Comparison of ENCODE assay signal across 23 cellular contexts in genomic region chr3:170701696-170702678, GRCh38.
DNase-seq lines count a peak whose midpoint lies in the region; ATAC-seq and TF ChIP-seq lines count a peak whose summit lies in the region.
"Had no signal": no experiment of that assay in that cellular context is flagged by ENCODE, and none has a peak within 500 bp of the region (broad histone marks: within the 10 kb centered on the region; RNA-seq: fewer than 3 reads in every experiment).

No MANE protein-coding gene starts in this region.

- peaks cover 5% of the 10 kb centered on the region for H3K36me3 ChIP-seq in ACC112 (ENCODE audit: insufficient read depth, low read length)
- peaks cover 0 to 10% of the 10 kb centered on the region in 2 experiments for H3K36me3 ChIP-seq in mesenchymal stem cell (ENCODE audit: control insufficient read depth in 1 of 2, insufficient read depth in 2 of 2, low read depth in 1 of 2, low read length in 2 of 2)
- no peaks in the 10 kb centered on the region for H3K36me3 ChIP-seq in testis (ENCODE audit: low read depth, missing control alignments)
- H3K36me3 ChIP-seq: esophagus muscularis mucosa, right atrium auricular region, tibial nerve had no signal

- H3K9me3 Mint-ChIP-seq in activated T-helper 1 cell treated with anti-CD3 and anti-CD28 coated beads, Interleukin-12 subunit alpha, Interleukin-12 subunit beta, Interleukin-2, Interleukin-4 antibody, amounts not matched to agents 30 ng/mL and 10 ng/mL and 1 ng/mL, durations not matched to agents 14 hours and 24 hours and 36 hours = no peaks in the 10 kb centered on the region
- H3K9me3 Mint-ChIP-seq: stimulated activated effector memory CD8-positive, alpha-beta T cell treated with anti-CD3 and anti-CD28 coated beads, Interleukin-12 subunit alpha, Interleukin-12 subunit beta, amount 100 ng/mL, for 72 hours; T-cell had no signal

- WGBS in mesenchymal stem cell = 83% methylated on average over 2 of the region's 4 CpGs
- 77 to 88% methylated on average over 4 of the region's 4 CpGs for WGBS in testis, 2 donors

- H3K4me1 ChIP-seq in ACC112 (ENCODE audit: control insufficient read depth, insufficient read depth, low read length, unreplicated experiment) (peaks cover 26% of the 10 kb centered on the region), mesenchymal stem cell (ENCODE audit: control insufficient read depth, insufficient read depth, low read depth, low read length) (peaks cover 2% of the 10 kb centered on the region), testis (no peaks in the 10 kb centered on the region)
- H3K4me1 ChIP-seq: esophagus muscularis mucosa, tibial nerve had no signal

- H3K27ac Mint-ChIP-seq in activated T-helper 1 cell treated with anti-CD3 and anti-CD28 coated beads, Interleukin-12 subunit alpha, Interleukin-12 subunit beta, Interleukin-2, Interleukin-4 antibody, amounts not matched to agents 30 ng/mL and 10 ng/mL and 1 ng/mL, durations not matched to agents 14 hours and 24 hours and 36 hours = no peak overlapping the region
- H3K27ac Mint-ChIP-seq: stimulated activated effector memory CD8-positive, alpha-beta T cell treated with anti-CD3 and anti-CD28 coated beads, Interleukin-12 subunit alpha, Interleukin-12 subunit beta, amount 100 ng/mL, for 72 hours; T-cell had no signal

- H3K4me3 Mint-ChIP-seq in activated T-helper 1 cell treated with anti-CD3 and anti-CD28 coated beads, Interleukin-12 subunit alpha, Interleukin-12 subunit beta, Interleukin-2, Interleukin-4 antibody, amounts not matched to agents 30 ng/mL and 10 ng/mL and 1 ng/mL, durations not matched to agents 14 hours and 24 hours and 36 hours = no peak overlapping the region
- H3K4me3 Mint-ChIP-seq: stimulated activated effector memory CD8-positive, alpha-beta T cell treated with anti-CD3 and anti-CD28 coated beads, Interleukin-12 subunit alpha, Interleukin-12 subunit beta, amount 100 ng/mL, for 72 hours; T-cell had no signal

- peak overlapping the region in 1 of 2 experiments; percentile 93 for H2BK12ac ChIP-seq in mesenchymal stem cell (ENCODE audit: low read length in 2 of 2)

- H3K23ac ChIP-seq in mesenchymal stem cell (ENCODE audit: low read length in 2 of 2) = no peak overlapping the region

- H3K27ac ChIP-seq in ACC112 (ENCODE audit: low read depth, low read length) (peak overlapping the region; percentile 83), angular gyrus (ENCODE audit: low read depth, low read length) (peak overlapping the region; percentile 34), mesenchymal stem cell (ENCODE audit: low read length, poor library complexity, severe bottlenecking) (no peak overlapping the region), testis (no peak overlapping the region)
- H3K27ac ChIP-seq: 22Rv1, esophagus muscularis mucosa, right atrium auricular region, tibial nerve had no signal

- peak overlapping the region; percentile 87 for H3K9ac ChIP-seq in mesenchymal stem cell (ENCODE audit: low read length)

- H3K4me2 ChIP-seq in mesenchymal stem cell (ENCODE audit: low read length, poor library complexity, severe bottlenecking) = no peak overlapping the region

- peak overlapping the region in 1 of 2 experiments; percentile 60 for H3K14ac ChIP-seq in mesenchymal stem cell (ENCODE audit: low read length in 2 of 2)

- no peaks in the 10 kb centered on the region for H3K79me2 ChIP-seq in ACC112 (ENCODE audit: control insufficient read depth, insufficient read depth, low read length, unreplicated experiment)

- no peaks in the 10 kb centered on the region for H3K36me3 Mint-ChIP-seq in activated T-helper 1 cell treated with anti-CD3 and anti-CD28 coated beads, Interleukin-12 subunit alpha, Interleukin-12 subunit beta, Interleukin-2, Interleukin-4 antibody, amounts not matched to agents 30 ng/mL and 10 ng/mL and 1 ng/mL, durations not matched to agents 14 hours and 24 hours and 36 hours (ENCODE audit: low read depth)
- H3K36me3 Mint-ChIP-seq: stimulated activated effector memory CD8-positive, alpha-beta T cell treated with anti-CD3 and anti-CD28 coated beads, Interleukin-12 subunit alpha, Interleukin-12 subunit beta, amount 100 ng/mL, for 72 hours; T-cell had no signal

- H4K8ac ChIP-seq in mesenchymal stem cell (ENCODE audit: low read length) = no peak overlapping the region

- no peak overlapping the region for H2BK15ac ChIP-seq in mesenchymal stem cell (ENCODE audit: low read depth, poor library complexity, severe bottlenecking)

- TF ChIP-seq CTCF in testis (IDR thresholded peaks at IDR 0.05) = no peak

- intact Hi-C loops in activated T-helper 1 cell treated with anti-CD3 and anti-CD28 coated beads, Interleukin-12 subunit alpha, Interleukin-12 subunit beta, Interleukin-2, Interleukin-4 antibody, amounts not matched to agents 30 ng/mL and 10 ng/mL and 1 ng/mL, durations not matched to agents 14 hours and 24 hours and 36 hours (cut with micrococcal nuclease) = no loop called here
- intact Hi-C loops in testis (cut with DNase I; ENCODE audit: low total_unique reads) = no loop called here

- H3K79me1 ChIP-seq in mesenchymal stem cell (replicated peaks; ENCODE audit: low read length, poor library complexity, severe bottlenecking) = no peaks in the 10 kb centered on the region

- no peak overlapping the region for H2AK5ac ChIP-seq in mesenchymal stem cell (ENCODE audit: low read length, severe bottlenecking)

- no peak overlapping the region for H2BK120ac ChIP-seq in mesenchymal stem cell (ENCODE audit: low read depth, low read length)

- no peak for DNase-seq in mesenchymal stem cell
- no peak for DNase-seq in activated CD8-positive, alpha-beta memory T cell treated with anti-CD3 and anti-CD28 coated beads, Interleukin-2, amount 50 U/mL, for 48 hours
- no peak for DNase-seq in activated T-helper 1 cell treated with anti-CD3 and anti-CD28 coated beads, Interleukin-12 subunit alpha, Interleukin-12 subunit beta, Interleukin-2, Interleukin-4 antibody, amounts not matched to agents 30 ng/mL and 10 ng/mL and 1 ng/mL, durations not matched to agents 14 hours and 24 hours and 36 hours (ENCODE audit: low spot score)
- DNase-seq in testis = no peak
- DNase-seq: activated CD4-positive, alpha-beta T cell treated with anti-CD3 and anti-CD28 coated beads, Interleukin-2, amount 50 U/mL, for 1 hour; activated naive CD4-positive, alpha-beta T cell; amygdala; effector CD8-positive, alpha-beta T cell; head of caudate nucleus; KG1; left ventricle myocardium superior; NCI-H1930; NCI-H446; T-cell had no signal

- H3K4me1 Mint-ChIP-seq in activated T-helper 1 cell treated with anti-CD3 and anti-CD28 coated beads, Interleukin-12 subunit alpha, Interleukin-12 subunit beta, Interleukin-2, Interleukin-4 antibody, amounts not matched to agents 30 ng/mL and 10 ng/mL and 1 ng/mL, durations not matched to agents 14 hours and 24 hours and 36 hours (ENCODE audit: low read depth) = peaks cover 8% of the 10 kb centered on the region
- H3K4me1 Mint-ChIP-seq: stimulated activated effector memory CD8-positive, alpha-beta T cell treated with anti-CD3 and anti-CD28 coated beads, Interleukin-12 subunit alpha, Interleukin-12 subunit beta, amount 100 ng/mL, for 72 hours; T-cell had no signal

- ATAC-seq in HG02798 (IDR thresholded peaks at IDR 0.05; ENCODE audit: poor library complexity, unreplicated experiment) (peak; percentile 66), GM18873 (IDR thresholded peaks at IDR 0.05; ENCODE audit: low FRiP score, unreplicated experiment) (no peak)
- ATAC-seq: left ventricle myocardium superior; stimulated activated effector memory CD8-positive, alpha-beta T cell treated with anti-CD3 and anti-CD28 coated beads, Interleukin-12 subunit alpha, Interleukin-12 subunit beta, amount 100 ng/mL, for 72 hours; T-cell had no signal

- H2BK5ac ChIP-seq in mesenchymal stem cell (ENCODE audit: low read depth, low read length, poor library complexity, severe bottlenecking) = no peak overlapping the region

- H3K4me3 ChIP-seq in ACC112 (ENCODE audit: low read depth, low read length) (no peak overlapping the region), mesenchymal stem cell (ENCODE audit: insufficient read depth in 1 of 2, low read depth in 1 of 2, low read length in 2 of 2) (no peak overlapping the region), testis (no peak overlapping the region)
- H3K4me3 ChIP-seq: esophagus muscularis mucosa, right atrium auricular region, tibial nerve had no signal

- peak overlapping the region in 1 of 2 experiments; percentile 82 for H3K18ac ChIP-seq in mesenchymal stem cell (ENCODE audit: low read depth in 1 of 2, low read length in 2 of 2)

- peak overlapping the region in 1 of 2 experiments; percentile 86 for H3K4ac ChIP-seq in mesenchymal stem cell (ENCODE audit: low read depth in 1 of 2, low read length in 2 of 2)

- H2AFZ ChIP-seq in ACC112 (ENCODE audit: low read length, unreplicated experiment) (no peak overlapping the region), mesenchymal stem cell (ENCODE audit: low read depth, low read length) (peak overlapping the region; percentile 81)

- H3K27me3 ChIP-seq in ACC112 (ENCODE audit: insufficient read depth, low read length) (no peaks in the 10 kb centered on the region), mesenchymal stem cell (ENCODE audit: control insufficient read depth in 1 of 2, insufficient read depth in 1 of 2, low read length in 2 of 2) (no peaks in the 10 kb centered on the region), testis (no peaks in the 10 kb centered on the region)
- H3K27me3 ChIP-seq: esophagus muscularis mucosa, right atrium auricular region, tibial nerve had no signal

- H3K9me3 ChIP-seq in mesenchymal stem cell (ENCODE audit: control insufficient read depth, low read length) = no peaks in the 10 kb centered on the region
- H3K9me3 ChIP-seq in testis = no peaks in the 10 kb centered on the region
- H3K9me3 ChIP-seq: esophagus muscularis mucosa, right atrium auricular region, tibial nerve had no signal

- no peaks in the 10 kb centered on the region for H3K27me3 Mint-ChIP-seq in activated T-helper 1 cell treated with anti-CD3 and anti-CD28 coated beads, Interleukin-12 subunit alpha, Interleukin-12 subunit beta, Interleukin-2, Interleukin-4 antibody, amounts not matched to agents 30 ng/mL and 10 ng/mL and 1 ng/mL, durations not matched to agents 14 hours and 24 hours and 36 hours (ENCODE audit: insufficient read depth)

- no peak overlapping the region for H4K91ac ChIP-seq in mesenchymal stem cell (ENCODE audit: low read length)

- TF ChIP-seq POLR2A in testis (IDR thresholded peaks at IDR 0.05) = no peak

Comparison
In these comparisons a context has a peak if more than half of its experiments do, and no peak if none do; other contexts are left out.
1. H3K27ac ChIP-seq: peak in ACC112 (single experiment) and angular gyrus (single experiment); none in mesenchymal stem cell (single experiment) and testis (0 of 2).